ENCODE assay signal across 12 cellular contexts in genomic region chr9:89664896-89665329, GRCh38.
DNase-seq lines count a peak whose midpoint lies in the region; ATAC-seq, FAIRE-seq and TF ChIP-seq lines count a peak whose summit lies in the region.
"Had no signal": no experiment of that assay in that cellular context is flagged by ENCODE, and none has a peak within 500 bp of the region (broad histone marks: within the 10 kb centered on the region; RNA-seq: fewer than 3 reads in every experiment).

No MANE protein-coding gene starts in this region.

- ATAC-seq in pancreas (peak; percentile 53 to 80 (median 66)), GM21786 (IDR thresholded peaks at IDR 0.05; ENCODE audit: unreplicated experiment) (no peak), gastroesophageal sphincter (no peak)
- ATAC-seq: left cardiac atrium; stimulated activated memory B cell treated with anti-CD40 and anti-IgM and Interleukin-4, amounts not matched to agents 10 μg/mL and 1 μg/mL and 100 μg/mL, for 72 hours had no signal

- TF ChIP-seq CTCF in esophagus squamous epithelium (IDR thresholded peaks at IDR 0.05) (no peak), pancreas (IDR thresholded peaks at IDR 0.05) (no peak), gastroesophageal sphincter (IDR thresholded peaks at IDR 0.05) (no peak), uterus (IDR thresholded peaks at IDR 0.05) (no peak)

- TF ChIP-seq EP300 in gastroesophageal sphincter (IDR thresholded peaks at IDR 0.05) = no peak

- WGBS in esophagus squamous epithelium, 2 donors = 33 to 61% methylated on average over 5 to 11 of the region's 13 CpGs
- 14 to 19% methylated on average over 13 of the region's 13 CpGs for WGBS in pancreas, 2 donors
- 83 to 93% methylated on average over 2 to 11 of the region's 13 CpGs for whole genome bisulfite sequencing in gastroesophageal sphincter (ENCODE audit: low coverage in 1 of 2), 2 donors

- H3K9me3 ChIP-seq in esophagus squamous epithelium (no peaks in the 10 kb centered on the region), pancreas (no peaks in the 10 kb centered on the region), gastroesophageal sphincter (no peaks in the 10 kb centered on the region), uterus (no peaks in the 10 kb centered on the region)
- H3K9me3 ChIP-seq: BLaER1 treated with 17β-estradiol and CSF1 and Interleukin-3, amounts not matched to agents 10 nM and 100 nM had no signal

- H3K36me3 ChIP-seq in esophagus squamous epithelium (no peaks in the 10 kb centered on the region), pancreas (no peaks in the 10 kb centered on the region), gastroesophageal sphincter (no peaks in the 10 kb centered on the region), uterus (no peaks in the 10 kb centered on the region)
- H3K36me3 ChIP-seq: BLaER1 treated with 17β-estradiol and CSF1 and Interleukin-3, amounts not matched to agents 10 nM and 100 nM had no signal

- peak; percentile 49 for FAIRE-seq in pancreas (lab: Jason Lieb, UNC)

- no peak overlapping the region for H3K4me3 ChIP-seq in esophagus squamous epithelium
- no peak overlapping the region for H3K4me3 ChIP-seq in pancreas
- H3K4me3 ChIP-seq in gastroesophageal sphincter = no peak overlapping the region
- H3K4me3 ChIP-seq in uterus = no peak overlapping the region
- H3K4me3 ChIP-seq: BLaER1 treated with 17β-estradiol and CSF1 and Interleukin-3, amounts not matched to agents 10 nM and 100 nM had no signal

- peaks cover 0 to under 1% (median 0%) of the 10 kb centered on the region in 4 donors for H3K27me3 ChIP-seq in esophagus squamous epithelium
- no peaks in the 10 kb centered on the region for H3K27me3 ChIP-seq in pancreas
- H3K27me3 ChIP-seq in gastroesophageal sphincter = no peaks in the 10 kb centered on the region
- H3K27me3 ChIP-seq in uterus = no peaks in the 10 kb centered on the region
- H3K27me3 ChIP-seq: BLaER1 treated with 17β-estradiol and CSF1 and Interleukin-3, amounts not matched to agents 10 nM and 100 nM had no signal

- DNase-seq in DMS79 (lab: John Stamatoyannopoulos, UW) (peak; percentile 86), NCI-H345 treated with DMSO at 0.1 percent for 48 hours (lab: John Stamatoyannopoulos, UW; ENCODE audit: unreplicated experiment) (peak; percentile 76), esophagus squamous epithelium (lab: John Stamatoyannopoulos, UW) (no peak), pancreas (peak in 5 of 6 donors; percentile 89 to 95 (median 94)), uterus (no peak), Ammon's horn (ENCODE audit: low spot score) (no peak)
- DNase-seq: left cardiac atrium, NCI-H1694 had no signal

- no peak for TF ChIP-seq POLR2A in esophagus squamous epithelium (IDR thresholded peaks at IDR 0.05)
- TF ChIP-seq POLR2A in gastroesophageal sphincter (IDR thresholded peaks at IDR 0.05) = no peak
- TF ChIP-seq POLR2A in uterus (IDR thresholded peaks at IDR 0.05) = no peak

- H3K27ac ChIP-seq in esophagus squamous epithelium = peak overlapping the region in 3 of 4 donors; percentile 24 to 71 (median 62)
- peak overlapping the region; percentile 66 to 90 (median 82) for H3K27ac ChIP-seq in pancreas
- no peak overlapping the region for H3K27ac ChIP-seq in gastroesophageal sphincter
- H3K27ac ChIP-seq in uterus = no peak overlapping the region
- H3K27ac ChIP-seq: BLaER1 treated with 17β-estradiol and CSF1 and Interleukin-3, amounts not matched to agents 10 nM and 100 nM had no signal

- intact Hi-C loops in esophagus squamous epithelium (cut with DNase I) = no loop called here
- intact Hi-C loops in pancreas (cut with DNase I) = no loop called here
- intact Hi-C loops in uterus (cut with DNase I; ENCODE audit: low total_unique reads) = no loop called here

- H3K4me1 ChIP-seq in esophagus squamous epithelium (peaks cover 23 to 56% (median 24%) of the 10 kb centered on the region in 3 donors), pancreas (peaks cover 76 to 90% (median 85%) of the 10 kb centered on the region in 3 donors), gastroesophageal sphincter (peaks cover 0 to 27% (median 19%) of the 10 kb centered on the region in 3 donors), uterus (peaks cover 7 to 13% of the 10 kb centered on the region in 2 donors)

Comparison
In these comparisons a context has a peak if more than half of its experiments do, and no peak if none do; other contexts are left out.
1. DNase-seq: peak in DMS79 (single experiment), NCI-H345 treated with DMSO at 0.1 percent for 48 hours (single experiment) and pancreas (5 of 6); none in esophagus squamous epithelium (single experiment), uterus (0 of 2) and Ammon's horn (single experiment).
2. H3K27ac ChIP-seq: peak in esophagus squamous epithelium (3 of 4) and pancreas (4 of 4); none in gastroesophageal sphincter (0 of 4) and uterus (0 of 2).
3. ATAC-seq: peak in pancreas (4 of 4); none in GM21786 (single experiment) and gastroesophageal sphincter (single experiment).